ENCODE assay signal across 2 cellular contexts in genomic region chr15:100340721-100341661, GRCh38.
TF ChIP-seq lines count a peak whose summit lies in the region.

No MANE protein-coding gene starts in this region.

TF ChIP-seq in SK-N-SH, 30 proteins besides CTCF, POLR2A, EP300 and RAD21 (continued from another document):
- TF ChIP-seq ELF1 (IDR thresholded peaks at IDR 0.05) = no peak

TF ChIP-seq in SK-N-SH treated with all-trans-retinoic acid at 6 μM for 48 hours, 23 proteins besides CTCF, POLR2A, EP300 and RAD21 (continued from another document):
- TF ChIP-seq CSRNP3 (CRISPR knock-in tag; IDR thresholded peaks at IDR 0.05) = no peak
- TF ChIP-seq GLIS3 (CRISPR knock-in tag; IDR thresholded peaks at IDR 0.05) = no peak
